Comparison of ENCODE assay signal across 17 cellular contexts in genomic region chr22:25105817-25106650, GRCh38.
"Had no signal": no experiment of that assay in that cellular context is flagged by ENCODE, and none has a peak within 500 bp of the region (broad histone marks: within the 10 kb centered on the region; RNA-seq: fewer than 3 reads in every experiment).

No MANE protein-coding gene starts in this region.

- DNase-seq: activated CD4-positive, alpha-beta T cell treated with anti-CD3 and anti-CD28 coated beads, Interleukin-2, amount 10 ng/mL, durations not matched to agents 7 days and 5 days; activated CD8-positive, alpha-beta memory T cell treated with anti-CD3 and anti-CD28 coated beads, Interleukin-2, amount 50 U/mL, for 4 hours; activated gamma-delta T cell treated with Interleukin-2 at 50 U/mL for 16 hours; erythroblast; heart left ventricle; kidney; left ventricle myocardium inferior; mammary epithelial cell; right cardiac atrium; T-helper 1 cell; T-helper 9 cell had no signal

- ATAC-seq: heart left ventricle, right cardiac atrium had no signal

- H3K36me3 Mint-ChIP-seq: activated naive CD8-positive, alpha-beta T cell had no signal

- H3K27me3 Mint-ChIP-seq: activated CD4-positive, alpha-beta T cell treated with anti-CD3 and anti-CD28 coated beads, Interleukin-2, amount 10 ng/mL, durations not matched to agents 7 days and 5 days; activated naive CD8-positive, alpha-beta T cell had no signal

- H3K4me3 Mint-ChIP-seq: activated CD4-positive, alpha-beta T cell treated with anti-CD3 and anti-CD28 coated beads, Interleukin-2, amount 10 ng/mL, durations not matched to agents 7 days and 5 days; activated naive CD8-positive, alpha-beta T cell; neural crest cell had no signal

- FAIRE-seq: frontal cortex, kidney had no signal

- H3K36me3 ChIP-seq: cardiac muscle cell, left ventricle myocardium inferior, prostate gland had no signal

- H3K27ac Mint-ChIP-seq: activated CD4-positive, alpha-beta T cell treated with anti-CD3 and anti-CD28 coated beads, Interleukin-2, amount 10 ng/mL, durations not matched to agents 7 days and 5 days; activated naive CD8-positive, alpha-beta T cell had no signal

- H3K4me3 ChIP-seq: cardiac muscle cell, heart left ventricle, left ventricle myocardium inferior, prostate gland, skin epidermis had no signal

- H3K27me3 ChIP-seq: cardiac muscle cell, heart left ventricle had no signal

- H3K4me1 ChIP-seq: prostate gland had no signal

- H3K27ac ChIP-seq: cardiac muscle cell, heart left ventricle, left ventricle myocardium inferior, prostate gland, skin epidermis had no signal

- H3K9me3 Mint-ChIP-seq: neural crest cell had no signal

- H3K9me3 ChIP-seq: prostate gland had no signal
